12 cellular contexts compared by ENCODE assay signal in the genomic region with DNA sequence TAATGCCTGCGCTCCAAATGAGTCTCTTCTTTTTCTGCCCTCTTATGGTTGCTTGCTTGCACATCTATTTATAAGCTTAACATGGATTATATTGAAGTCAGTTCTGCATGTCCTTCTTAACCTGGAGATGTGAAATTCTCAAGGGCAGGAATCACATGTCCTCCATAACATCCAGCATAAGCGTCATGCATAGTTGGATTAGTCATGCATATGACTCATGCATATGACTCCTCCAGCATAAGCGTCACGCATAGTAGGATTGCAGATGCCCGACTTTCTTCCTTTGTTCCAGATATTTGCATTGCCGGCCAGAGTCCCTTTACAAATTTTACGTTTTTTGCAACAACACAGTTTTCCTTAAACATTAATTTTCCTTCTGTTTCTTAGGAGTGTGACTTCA.
A peak's percentile ranks its signal among the peaks of the same experiment; 100 is the strongest.
DNase-seq lines count a peak whose midpoint lies in the region; ATAC-seq and TF ChIP-seq lines count a peak whose summit lies in the region.
"Had no signal": no experiment of that assay in that cellular context is flagged by ENCODE, and none has a peak within 500 bp of the region (broad histone marks: within the 10 kb centered on the region; RNA-seq: fewer than 3 reads in every experiment).

No MANE protein-coding gene starts in this region.

- no peak overlapping the region for H3K4me3 ChIP-seq in fibroblast of the aortic adventitia (ENCODE audit: low read depth, low read length)
- H3K4me3 ChIP-seq in coronary artery: no peak overlapping the region
- H3K4me3 ChIP-seq: tibial nerve had no signal

- in situ Hi-C loops in Caki2 (cut with HindIII; ENCODE audit: low pct_unique_long_range_greater_than_20kb, low sequenced_read_pairs): no loop called here

- peak; percentile 71 for DNase-seq in Caki2 (ENCODE audit: low read depth)
- peak; percentile 83 for DNase-seq in HS-5 (ENCODE audit: low read depth)
- peak; percentile 13 for DNase-seq in SW480 (ENCODE audit: low spot score)
- peak; percentile 42 for DNase-seq in fibroblast of the aortic adventitia (ENCODE audit: low read depth)
- DNase-seq in NCI-H524 (lab: John Stamatoyannopoulos, UW): no peak
- no peak for DNase-seq in DMS153 treated with DMSO at 0.1 percent for 48 hours (lab: John Stamatoyannopoulos, UW; ENCODE audit: unreplicated experiment)
- no peak for DNase-seq in coronary artery (ENCODE audit: low spot score)
- DNase-seq: DMS79, NCI-H2029 had no signal

- no peak for ATAC-seq in GM18520 (IDR thresholded peaks at IDR 0.05; ENCODE audit: unreplicated experiment)

- TF ChIP-seq CTCF in fibroblast of the aortic adventitia (IDR thresholded peaks at IDR 0.05; ENCODE audit: insufficient read depth, low read length): no peak
- no peak for TF ChIP-seq CTCF in coronary artery (IDR thresholded peaks at IDR 0.05)

- no peak overlapping the region for H3K27ac ChIP-seq in coronary artery
- H3K27ac ChIP-seq: tibial nerve, VCaP had no signal

Comparison
In these comparisons a context has a peak if more than half of its experiments do, and no peak if none do; other contexts are left out.
1. DNase-seq: peak in Caki2 (single experiment), HS-5 (single experiment), SW480 (single experiment) and fibroblast of the aortic adventitia (single experiment); none in NCI-H524 (0 of 2), DMS153 treated with DMSO at 0.1 percent for 48 hours (single experiment) and coronary artery (single experiment).